ENCODE assay signal across 8 cellular contexts in genomic region chr6:3887150-3887700, GRCh38. TPM values are rescaled to one million over a fixed set of nuclear protein-coding genes. Genes with fewer than 3 reads are reported as not detected.
DNase-seq lines count a peak whose midpoint lies in the region; ATAC-seq and TF ChIP-seq lines count a peak whose summit lies in the region.

No MANE protein-coding gene starts in this region.

- H3K27ac ChIP-seq in dorsolateral prefrontal cortex, result no peak overlapping the region

- in situ Hi-C loops in KBM-7 (cut with MboI; ENCODE audit: low pct_unique_long_range_greater_than_20kb, low sequenced_read_pairs), result no loop called here

- DNase-seq in AG09319 (ENCODE audit: extremely low read depth, low read depth) (no peak), KBM-7 (peak; percentile 3), dorsolateral prefrontal cortex (no peak), memory B cell (ENCODE audit: low spot score in 2 of 2) (peak in 1 of 2 donors; percentile 3), RPMI8226 (no peak)

- H3K27ac Mint-ChIP-seq in memory B cell, result no peak overlapping the region

- H3K27me3 ChIP-seq in dorsolateral prefrontal cortex, result no peaks in the 10 kb centered on the region

- peaks cover 7% of the 10 kb centered on the region for H3K4me1 Mint-ChIP-seq in memory B cell

- H3K27me3 Mint-ChIP-seq in memory B cell, result peaks cover 2% of the 10 kb centered on the region

- intact Hi-C loops in dorsolateral prefrontal cortex (cut with DNase I), result loop anchor here (2.0 to 10.0 kb wide), 5 partner anchors 38 to 142 kb away; partner anchors contain the start of gene FAM50B (in 1 of the 2)

- H3K4me3 Mint-ChIP-seq in memory B cell, result no peak overlapping the region

- no peaks in the 10 kb centered on the region for H3K9me3 Mint-ChIP-seq in memory B cell

- peak; percentile 60 for TF ChIP-seq CTCF in AG09319 (IDR thresholded peaks at IDR 0.05; ENCODE audit: low read depth, low read length)
- peak in 55 of 56 donors; percentile 35 to 77 (median 62) for TF ChIP-seq CTCF in dorsolateral prefrontal cortex (IDR thresholded peaks at IDR 0.05 in 54 of 56, conservative IDR thresholded peaks at IDR 0.05 in 2 of 56; ENCODE audit: low read depth in 1 of 56, partially characterized antibody in 56 of 56)

- ATAC-seq in memory B cell (ENCODE audit: low read depth) (peak; percentile 31), HG02852 (IDR thresholded peaks at IDR 0.05; ENCODE audit: unreplicated experiment) (no peak), HG02885 (IDR thresholded peaks at IDR 0.05; ENCODE audit: poor library complexity, unreplicated experiment) (no peak), HG03135 (IDR thresholded peaks at IDR 0.05; ENCODE audit: unreplicated experiment) (no peak)

- no peak overlapping the region for H3K4me3 ChIP-seq in dorsolateral prefrontal cortex

- H3K36me3 Mint-ChIP-seq in memory B cell, result no peaks in the 10 kb centered on the region

RNA-seq across cellular contexts. Expression of gene FAM50B, which starts 38.1 kb away (rescaled TPM):
- 10 to 100 TPM; 15.2 to 33.0 (median 23.6) TPM for total RNA-seq in dorsolateral prefrontal cortex
